24 cellular contexts compared by ENCODE assay signal in genomic region chr3:65746848-65747247, GRCh38.
A peak's percentile ranks its signal among the peaks of the same experiment; 100 is the strongest.
DNase-seq lines count a peak whose midpoint lies in the region; ATAC-seq, FAIRE-seq and TF ChIP-seq lines count a peak whose summit lies in the region.
"Had no signal": no experiment of that assay in that cellular context is flagged by ENCODE, and none has a peak within 500 bp of the region (broad histone marks: within the 10 kb centered on the region; RNA-seq: fewer than 3 reads in every experiment).

No MANE protein-coding gene starts in this region.

- H3K36me3 ChIP-seq in K562 (ENCODE audit: control insufficient read depth, insufficient read depth, low read length), result no peaks in the 10 kb centered on the region
- H3K36me3 ChIP-seq: BE2C; BLaER1 treated with 17β-estradiol and CSF1 and Interleukin-3, amounts not matched to agents 10 nM and 100 nM had no signal

- H3K4me3 Mint-ChIP-seq in progenitor cell of endocrine pancreas (ENCODE audit: low read depth), result no peak overlapping the region
- no peak overlapping the region for H3K4me3 Mint-ChIP-seq in activated CD8-positive, alpha-beta T cell treated with anti-CD3 and anti-CD28 coated beads, Interleukin-2, amount 10 ng/mL, durations not matched to agents 7 days and 5 days
- H3K4me3 Mint-ChIP-seq: CD14-positive monocyte; CD4-positive, alpha-beta T cell; CD8-positive, alpha-beta memory T cell had no signal

- TF ChIP-seq CTCF in K562 (IDR thresholded peaks at IDR 0.05 in 2 of 3, conservative IDR thresholded peaks at IDR 0.05 in 1 of 3; ENCODE audit: insufficient read depth in 2 of 3, low read depth in 1 of 3, low read length in 3 of 3) (no peak), progenitor cell of endocrine pancreas (IDR thresholded peaks at IDR 0.05; ENCODE audit: unreplicated experiment) (no peak)

- H4K20me1 ChIP-seq in K562 (replicated peaks; ENCODE audit: control insufficient read depth, insufficient read depth, low read length), result no peaks in the 10 kb centered on the region
- H4K20me1 ChIP-seq: BLaER1 treated with 17β-estradiol and CSF1 and Interleukin-3, amounts not matched to agents 10 nM and 100 nM had no signal

- H3K27me3 Mint-ChIP-seq in progenitor cell of endocrine pancreas, result no peaks in the 10 kb centered on the region
- H3K27me3 Mint-ChIP-seq in activated CD8-positive, alpha-beta T cell treated with anti-CD3 and anti-CD28 coated beads, Interleukin-2, amount 10 ng/mL, durations not matched to agents 7 days and 5 days (ENCODE audit: low read depth), result no peaks in the 10 kb centered on the region
- H3K27me3 Mint-ChIP-seq: CD4-positive, alpha-beta T cell; CD8-positive, alpha-beta memory T cell had no signal

- no peaks in the 10 kb centered on the region for H3K27me3 ChIP-seq in K562 (ENCODE audit: control insufficient read depth in 2 of 2, insufficient read depth in 2 of 2, low read length in 2 of 2)
- H3K27me3 ChIP-seq: BE2C; BLaER1 treated with 17β-estradiol and CSF1 and Interleukin-3, amounts not matched to agents 10 nM and 100 nM had no signal

- POLR2A ChIA-PET in K562 (lab: Yijun Ruan, JAX), result no interaction called here
- POLR2A ChIA-PET in activated CD8-positive, alpha-beta T cell treated with anti-CD3 and anti-CD28 coated beads, Interleukin-2, amount 10 ng/mL, durations not matched to agents 7 days and 5 days (lab: Charles Lee), result no interaction called here

- TF ChIP-seq POLR2A in K562 (conservative IDR thresholded peaks at IDR 0.05), result no peak

- H3K27ac ChIP-seq in K562 (ENCODE audit: extremely low read depth, low read depth, low read length), result no peak overlapping the region
- H3K27ac ChIP-seq: A549; BLaER1 treated with 17β-estradiol and CSF1 and Interleukin-3, amounts not matched to agents 10 nM and 100 nM; GM23248 had no signal

- BruUV-seq in K562 (replicated peaks; lab: Mats Ljungman, UMichigan), result no TSS peak

- no peak for TF ChIP-seq EP300 in K562 (IDR thresholded peaks at IDR 0.05; ENCODE audit: low read length)

- intact Hi-C loops in K562 (cut with micrococcal nuclease), result no loop called here

- H3K4me3 ChIP-seq in K562, result no peak overlapping the region
- H3K4me3 ChIP-seq: A549; BLaER1 treated with 17β-estradiol and CSF1 and Interleukin-3, amounts not matched to agents 10 nM and 100 nM; GM23248 had no signal

- peak overlapping the region; percentile 45; the same call in 1 of the 2 replicates for H2AFZ ChIP-seq in K562 (ENCODE audit: low read depth, low read length)
- H2AFZ ChIP-seq: GM23248 had no signal

- H3K9me3 Mint-ChIP-seq in progenitor cell of endocrine pancreas (ENCODE audit: low read depth), result no peaks in the 10 kb centered on the region
- no peaks in the 10 kb centered on the region for H3K9me3 Mint-ChIP-seq in activated CD8-positive, alpha-beta T cell treated with anti-CD3 and anti-CD28 coated beads, Interleukin-2, amount 10 ng/mL, durations not matched to agents 7 days and 5 days (ENCODE audit: insufficient read depth)
- H3K9me3 Mint-ChIP-seq: CD4-positive, alpha-beta T cell had no signal

- ATAC-seq in K562, result no peak
- ATAC-seq in HG03280 (IDR thresholded peaks at IDR 0.05; ENCODE audit: unreplicated experiment), result no peak
- no peak for ATAC-seq in activated CD8-positive, alpha-beta T cell treated with anti-CD3 and anti-CD28 coated beads, Interleukin-2, amount 10 ng/mL, durations not matched to agents 7 days and 5 days
- ATAC-seq: A549 had no signal

- no peak overlapping the region for H3K9ac ChIP-seq in K562 (ENCODE audit: insufficient read depth in 1 of 2, low read depth in 2 of 2, low read length in 2 of 2)
- H3K9ac ChIP-seq: BLaER1 treated with 17β-estradiol and CSF1 and Interleukin-3, amounts not matched to agents 10 nM and 100 nM; GM23248 had no signal

- peaks cover 5% of the 10 kb centered on the region for H3K4me1 Mint-ChIP-seq in progenitor cell of endocrine pancreas (ENCODE audit: low read depth)
- H3K4me1 Mint-ChIP-seq in activated CD8-positive, alpha-beta T cell treated with anti-CD3 and anti-CD28 coated beads, Interleukin-2, amount 10 ng/mL, durations not matched to agents 7 days and 5 days (ENCODE audit: low read depth), result no peaks in the 10 kb centered on the region
- H3K4me1 Mint-ChIP-seq: CD14-positive monocyte; CD8-positive, alpha-beta memory T cell had no signal

- no peak for FAIRE-seq in K562 (lab: Jason Lieb, UNC)
- FAIRE-seq: A549, D721Med, G401.6, GM12892, H1 had no signal

- no peaks in the 10 kb centered on the region for H3K79me2 ChIP-seq in K562 (ENCODE audit: control insufficient read depth, insufficient read depth, low read length)

- TF ChIP-seq RAD21 in K562 (CRISPR knock-in tag; conservative IDR thresholded peaks at IDR 0.05 in 1 of 2, IDR thresholded peaks at IDR 0.05 in 1 of 2), result no peak

- no peaks in the 10 kb centered on the region for H3K9me3 ChIP-seq in K562 (replicated peaks; ENCODE audit: control insufficient read depth, insufficient read depth, low read depth, low read length)
- H3K9me3 ChIP-seq: A549, BE2C had no signal

- H3K9me1 ChIP-seq in K562 (ENCODE audit: control insufficient read depth, insufficient read depth, low read length), result no peaks in the 10 kb centered on the region

- peaks cover 5% of the 10 kb centered on the region for H3K36me3 Mint-ChIP-seq in progenitor cell of endocrine pancreas (ENCODE audit: insufficient read depth)
- no peaks in the 10 kb centered on the region for H3K36me3 Mint-ChIP-seq in activated CD8-positive, alpha-beta T cell treated with anti-CD3 and anti-CD28 coated beads, Interleukin-2, amount 10 ng/mL, durations not matched to agents 7 days and 5 days (ENCODE audit: low read depth)
- H3K36me3 Mint-ChIP-seq: CD14-positive monocyte; CD8-positive, alpha-beta memory T cell had no signal

- DNase-seq in G401 (ENCODE audit: low spot score), result peak; percentile 21
- DNase-seq in K562 (ENCODE audit: extremely low read depth in 1 of 4, low spot score in 3 of 4), result no peak
- DNase-seq in progenitor cell of endocrine pancreas (ENCODE audit: low spot score, unreplicated experiment), result no peak
- DNase-seq in NCI-H2196 treated with DMSO at 0.1 percent for 48 hours (lab: John Stamatoyannopoulos, UW; ENCODE audit: unreplicated experiment), result no peak
- DNase-seq in activated CD8-positive, alpha-beta T cell treated with anti-CD3 and anti-CD28 coated beads, Interleukin-2, amount 10 ng/mL, durations not matched to agents 7 days and 5 days, result no peak
- DNase-seq: 8988T; ACHN; AML-193; BE2C; CD4-positive, alpha-beta T cell; CD8-positive, alpha-beta memory T cell; DMS 273 treated with DMSO at 0.1 percent for 48 hours; DMS79; GM23248; H7; HCEC 1CT had no signal

- WGBS in K562 (ENCODE audit: insufficient coverage, low coverage, missing lambda C conversion rate), result 23% methylated on average over 4 of the region's 4 CpGs

- H3K4me2 ChIP-seq in K562 (ENCODE audit: insufficient read depth, low read length), result no peak overlapping the region
- H3K4me2 ChIP-seq: A549; BLaER1 treated with 17β-estradiol and CSF1 and Interleukin-3, amounts not matched to agents 10 nM and 100 nM had no signal

- H3K27ac Mint-ChIP-seq in progenitor cell of endocrine pancreas, result peak overlapping the region; percentile 63
- no peak overlapping the region for H3K27ac Mint-ChIP-seq in activated CD8-positive, alpha-beta T cell treated with anti-CD3 and anti-CD28 coated beads, Interleukin-2, amount 10 ng/mL, durations not matched to agents 7 days and 5 days
- H3K27ac Mint-ChIP-seq: CD14-positive monocyte; CD4-positive, alpha-beta T cell; CD8-positive, alpha-beta memory T cell had no signal

- in situ Hi-C loops in G401 (cut with HindIII; ENCODE audit: low sequenced_read_pairs), result no loop called here
- in situ Hi-C loops in K562 (cut with MboI), result loop anchor here (25.0 kb wide), 1 partner anchor 1210 kb away; no protein-coding TSS in a partner anchor

- CTCF ChIA-PET in K562 (lab: Yijun Ruan, JAX; ENCODE audit: low intra/inter-chr PET ratio), result no interaction called here
- CTCF ChIA-PET in activated CD8-positive, alpha-beta T cell treated with anti-CD3 and anti-CD28 coated beads, Interleukin-2, amount 10 ng/mL, durations not matched to agents 7 days and 5 days (lab: Charles Lee), result no interaction called here

- H3K4me1 ChIP-seq in K562 (replicated peaks in 1 of 2; ENCODE audit: control insufficient read depth in 2 of 2, insufficient read depth in 2 of 2, low read length in 2 of 2), result no peaks in the 10 kb centered on the region
- H3K4me1 ChIP-seq: A549; BE2C; BLaER1 treated with 17β-estradiol and CSF1 and Interleukin-3, amounts not matched to agents 10 nM and 100 nM had no signal

TF ChIP-seq in K562, 482 proteins besides CTCF, POLR2A, EP300 and RAD21 (continues in another document):
- TF ChIP-seq SMARCB1 (IDR thresholded peaks at IDR 0.05; ENCODE audit: insufficient read length, low read depth), result no peak
- TF ChIP-seq ZNF655 (CRISPR knock-in tag; IDR thresholded peaks at IDR 0.05), result no peak
- TF ChIP-seq NCOA4 (IDR thresholded peaks at IDR 0.05; ENCODE audit: partially characterized antibody), result no peak
- TF ChIP-seq, protein P1, sequence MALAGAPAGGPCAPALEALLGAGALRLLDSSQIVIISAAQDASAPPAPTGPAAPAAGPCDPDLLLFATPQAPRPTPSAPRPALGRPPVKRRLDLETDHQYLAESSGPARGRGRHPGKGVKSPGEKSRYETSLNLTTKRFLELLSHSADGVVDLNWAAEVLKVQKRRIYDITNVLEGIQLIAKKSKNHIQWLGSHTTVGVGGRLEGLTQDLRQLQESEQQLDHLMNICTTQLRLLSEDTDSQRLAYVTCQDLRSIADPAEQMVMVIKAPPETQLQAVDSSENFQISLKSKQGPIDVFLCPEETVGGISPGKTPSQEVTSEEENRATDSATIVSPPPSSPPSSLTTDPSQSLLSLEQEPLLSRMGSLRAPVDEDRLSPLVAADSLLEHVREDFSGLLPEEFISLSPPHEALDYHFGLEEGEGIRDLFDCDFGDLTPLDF (CRISPR knock-in tag; IDR thresholded peaks at IDR 0.05), result no peak
- no peak for TF ChIP-seq RBM17 (IDR thresholded peaks at IDR 0.05; ENCODE audit: borderline replicate concordance, low read depth, low read length)
- no peak for TF ChIP-seq STAT5B (CRISPR knock-in tag; IDR thresholded peaks at IDR 0.05)
